8 cellular contexts compared by ENCODE assay signal in the genomic region with DNA sequence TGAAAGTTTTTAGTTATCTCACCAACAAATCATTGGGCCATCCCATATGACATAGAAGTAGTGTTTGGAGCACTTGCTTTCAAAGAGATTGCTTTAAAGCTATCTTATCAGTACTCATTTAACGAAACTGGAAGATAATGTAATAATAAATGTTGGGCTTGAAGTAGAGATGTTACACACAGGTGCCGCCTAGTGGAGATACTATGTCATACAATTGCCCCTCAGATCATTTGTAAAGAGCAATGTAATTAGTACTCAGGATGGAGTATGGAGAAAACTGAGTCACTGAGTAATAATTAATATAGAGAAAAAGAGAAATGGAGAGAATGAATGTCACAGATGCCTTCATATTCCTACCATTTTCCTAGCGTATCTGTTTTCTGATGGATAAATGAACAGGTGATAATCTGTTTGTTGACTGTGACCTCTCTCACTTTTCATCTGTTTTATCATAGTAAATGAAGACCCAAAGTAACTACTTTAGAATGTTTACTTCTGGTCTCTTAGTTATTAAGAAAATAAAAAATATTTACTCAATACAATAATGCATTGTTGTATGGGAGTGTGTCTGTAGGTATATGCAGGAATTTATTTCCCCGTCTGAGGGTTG.
DNase-seq lines count a peak whose midpoint lies in the region; ATAC-seq, FAIRE-seq and TF ChIP-seq lines count a peak whose summit lies in the region.

No MANE protein-coding gene starts in this region.

- H3K9me3 Mint-ChIP-seq in activated CD4-positive, alpha-beta T cell treated with anti-CD3 and anti-CD28 coated beads for 36 hours (ENCODE audit: low read depth), result no peaks in the 10 kb centered on the region

- H3K4me3 ChIP-seq in bronchial epithelial cell (ENCODE audit: low read depth, low read length), result no peak overlapping the region
- H3K4me3 ChIP-seq in HepG2 (replicated peaks in 1 of 3; ENCODE audit: insufficient read depth in 1 of 3, low read depth in 2 of 3, low read length in 3 of 3), result no peak overlapping the region
- H3K4me3 ChIP-seq in transverse colon, result no peak overlapping the region

- no peak overlapping the region for H3K4me3 Mint-ChIP-seq in activated CD4-positive, alpha-beta T cell treated with anti-CD3 and anti-CD28 coated beads for 36 hours

- WGBS in HepG2 (ENCODE audit: low lambda C conversion rate), result 25% methylated on average over 4 of the region's 4 CpGs
- 29 to 30% methylated on average over 4 of the region's 4 CpGs for WGBS in transverse colon (ENCODE audit: low coverage in 1 of 2), 2 donors

- H3K4me1 ChIP-seq in HepG2 (ENCODE audit: insufficient read depth, low read length), result no peaks in the 10 kb centered on the region
- no peaks in the 10 kb centered on the region for H3K4me1 ChIP-seq in transverse colon

- H3K9ac ChIP-seq in HepG2 (ENCODE audit: insufficient read depth, low read depth, low read length), result no peak overlapping the region

- no peak for TF ChIP-seq EP300 in HepG2 (IDR thresholded peaks at IDR 0.05; ENCODE audit: low read depth in 2 of 2, low read length in 2 of 2)
- TF ChIP-seq EP300 in HepG2 (CRISPR knock-in tag; IDR thresholded peaks at IDR 0.05; ENCODE audit: borderline replicate concordance), result no peak
- TF ChIP-seq EP300 in transverse colon (IDR thresholded peaks at IDR 0.05; ENCODE audit: low read depth), result no peak

- no peak for FAIRE-seq in bronchial epithelial cell (lab: Jason Lieb, UNC)
- FAIRE-seq in HepG2 (lab: Jason Lieb, UNC), result no peak

- no peaks in the 10 kb centered on the region for H3K36me3 Mint-ChIP-seq in activated CD4-positive, alpha-beta T cell treated with anti-CD3 and anti-CD28 coated beads for 36 hours (ENCODE audit: low read depth)

- in situ Hi-C loops in HepG2 (cut with HindIII; ENCODE audit: extremely low pct_ligation_motif_present, low pct_unique_long_range_greater_than_20kb), result no loop called here
- in situ Hi-C loops in transverse colon (cut with MboI; ENCODE audit: low pct_ligation_motif_present in 1 of 4, low pct_unique_long_range_greater_than_20kb in 1 of 4, low sequenced_read_pairs in 3 of 4), result no loop called here

- H3K4me1 Mint-ChIP-seq in activated CD4-positive, alpha-beta T cell treated with anti-CD3 and anti-CD28 coated beads for 36 hours, result no peaks in the 10 kb centered on the region

- no peak for TF ChIP-seq RAD21 in HepG2 (CRISPR knock-in tag; IDR thresholded peaks at IDR 0.05)

- CTCF ChIA-PET in activated CD4-positive, alpha-beta T cell treated with anti-CD3 and anti-CD28 coated beads for 36 hours (lab: Charles Lee), result interaction anchor here (0.7 to 2.5 kb wide), 21 partner anchors 9 to 383 kb away, joined by 3 to 17 read pairs (median 4); no protein-coding TSS in a partner anchor
- CTCF ChIA-PET in RWPE1 (lab: Yijun Ruan, JAX), result interaction anchor here (0.6 to 1.0 kb wide), 7 partner anchors 24 to 601 kb away, joined by 3 to 7 read pairs (median 4); no protein-coding TSS in a partner anchor
- CTCF ChIA-PET in HepG2 (lab: Yijun Ruan, JAX; ENCODE audit: low intra/inter-chr PET ratio, low total read pairs), result interaction anchor here (0.8 to 2.2 kb wide), 4 partner anchors 71 to 382 kb away, joined by 5 to 23 read pairs (median 6); no protein-coding TSS in a partner anchor

- TF ChIP-seq CTCF in RWPE1 (conservative IDR thresholded peaks at IDR 0.05; ENCODE audit: low read depth) (peak; percentile 91), bronchial epithelial cell (IDR thresholded peaks at IDR 0.05; ENCODE audit: insufficient read depth, low read length, severe bottlenecking) (peak; percentile 63), HepG2 (CRISPR knock-in tag; IDR thresholded peaks at IDR 0.05) (peak; percentile 71), transverse colon (IDR thresholded peaks at IDR 0.05) (peak; percentile 70 to 77 (median 71))

- H3K4me2 ChIP-seq in HepG2 (ENCODE audit: low read depth, low read length), result no peak overlapping the region

- H3K36me3 ChIP-seq in bronchial epithelial cell (ENCODE audit: control insufficient read depth, insufficient read depth, low read length) (no peaks in the 10 kb centered on the region), HepG2 (replicated peaks in 1 of 2; ENCODE audit: control insufficient read depth in 1 of 2, insufficient read depth in 2 of 2, low read length in 2 of 2) (no peaks in the 10 kb centered on the region), transverse colon (no peaks in the 10 kb centered on the region)

- peak; percentile 47 for DNase-seq in activated CD4-positive, alpha-beta T cell treated with anti-CD3 and anti-CD28 coated beads for 36 hours
- DNase-seq in activated CD4-positive, alpha-beta T cell treated with anti-CD3 and anti-CD28 coated beads, Interleukin-2, amount 50 U/mL, for 1 hour, result no peak
- DNase-seq in Kasumi-1 (lab: John Stamatoyannopoulos, UW) (peak; percentile 74 to 85), RWPE1 (ENCODE audit: low spot score) (peak; percentile 51), bronchial epithelial cell (ENCODE audit: low read depth) (peak; percentile 63), HepG2 (ENCODE audit: low spot score) (peak; percentile 34), transverse colon (no peak)

- no TSS peak for BruUV-seq in HepG2 (replicated peaks; lab: Mats Ljungman, UMichigan)

- peaks cover 2% of the 10 kb centered on the region for H3K27me3 Mint-ChIP-seq in activated CD4-positive, alpha-beta T cell treated with anti-CD3 and anti-CD28 coated beads for 36 hours

- TF ChIP-seq POLR2A in HepG2 (IDR thresholded peaks at IDR 0.05; ENCODE audit: insufficient read depth in 1 of 2, low read depth in 2 of 2, low read length in 2 of 2) (no peak), transverse colon (IDR thresholded peaks at IDR 0.05) (no peak)

- H3K27ac Mint-ChIP-seq in activated CD4-positive, alpha-beta T cell treated with anti-CD3 and anti-CD28 coated beads for 36 hours, result no peak overlapping the region

- intact Hi-C loops in activated CD4-positive, alpha-beta T cell treated with anti-CD3 and anti-CD28 coated beads for 36 hours (cut with DNase I, micrococcal nuclease), result loop anchor here (1.0 to 5.0 kb wide), 2 partner anchors 90 to 215 kb away; partner anchors contain the start of gene SSH2 (in 1 of the 2)
- intact Hi-C loops in HepG2 (cut with micrococcal nuclease; ENCODE audit: unreplicated experiment), result loop anchor here (1.0 kb wide), 2 partner anchors 89 to 213 kb away; no protein-coding TSS in a partner anchor
- intact Hi-C loops in transverse colon (cut with DNase I; ENCODE audit: low total_unique reads), result no loop called here

- no peak overlapping the region for H3K27ac ChIP-seq in RWPE1
- H3K27ac ChIP-seq in HepG2 (ENCODE audit: extremely low read length, insufficient read depth, low read length), result no peak overlapping the region
- no peak overlapping the region for H3K27ac ChIP-seq in transverse colon

- no peaks in the 10 kb centered on the region for H3K27me3 ChIP-seq in bronchial epithelial cell (ENCODE audit: control insufficient read depth, insufficient read depth, low read length)
- no peaks in the 10 kb centered on the region for H3K27me3 ChIP-seq in HepG2 (ENCODE audit: control insufficient read depth in 1 of 2, insufficient read depth in 2 of 2, low read length in 2 of 2)
- H3K27me3 ChIP-seq in transverse colon, result no peaks in the 10 kb centered on the region

- POLR2A ChIA-PET in activated CD4-positive, alpha-beta T cell treated with anti-CD3 and anti-CD28 coated beads for 36 hours (lab: Charles Lee), result interaction anchor here (0.7 kb wide), 1 partner anchor 665 kb away, joined by 3 read pairs; no protein-coding TSS in a partner anchor
- POLR2A ChIA-PET in RWPE1 (lab: Yijun Ruan, JAX; ENCODE audit: low non-redundant PET), result no interaction called here
- POLR2A ChIA-PET in HepG2 (lab: Yijun Ruan, JAX), result no interaction called here

- ATAC-seq in activated CD4-positive, alpha-beta T cell treated with anti-CD3 and anti-CD28 coated beads for 36 hours, result peak; percentile 64
- ATAC-seq in HepG2, result no peak
- no peak for ATAC-seq in GM21576 (IDR thresholded peaks at IDR 0.05; ENCODE audit: unreplicated experiment)

- H2AFZ ChIP-seq in HepG2 (ENCODE audit: low read length), result no peak overlapping the region

- H3K79me2 ChIP-seq in HepG2 (ENCODE audit: insufficient read depth, low read length), result no peaks in the 10 kb centered on the region

- H3K9me3 ChIP-seq in HepG2 (ENCODE audit: low read length), result no peaks in the 10 kb centered on the region
- H3K9me3 ChIP-seq in transverse colon, result no peaks in the 10 kb centered on the region

- no peaks in the 10 kb centered on the region for H4K20me1 ChIP-seq in HepG2 (ENCODE audit: insufficient read depth, low read length)

TF ChIP-seq in HepG2, 621 proteins besides CTCF, POLR2A, EP300 and RAD21:
- TF ChIP-seq STAG1 (CRISPR knock-in tag; IDR thresholded peaks at IDR 0.05) (peak; percentile 70), MIXL1 (CRISPR knock-in tag; IDR thresholded peaks at IDR 0.05) (peak; percentile 52; the same call in 1 of the 2 replicates), SMC3 (IDR thresholded peaks at IDR 0.05; ENCODE audit: low read length) (peak; percentile 75), FOXA3 (CRISPR knock-in tag; IDR thresholded peaks at IDR 0.05) (0 out of 2 replicates have a peak, but pooled peaks have one; percentile 18), MTF2 (CRISPR knock-in tag; IDR thresholded peaks at IDR 0.05; ENCODE audit: borderline replicate concordance) (no peak), ZFP36L1 (CRISPR knock-in tag; IDR thresholded peaks at IDR 0.05) (no peak)

Comparison
In these comparisons a context has a peak if more than half of its experiments do, and no peak if none do; other contexts are left out.
1. DNase-seq: peak in activated CD4-positive, alpha-beta T cell treated with anti-CD3 and anti-CD28 coated beads for 36 hours (single experiment), Kasumi-1 (2 of 2), RWPE1 (single experiment), bronchial epithelial cell (single experiment) and HepG2 (single experiment); none in activated CD4-positive, alpha-beta T cell treated with anti-CD3 and anti-CD28 coated beads, Interleukin-2, amount 50 U/mL, for 1 hour (single experiment) and transverse colon (single experiment).
2. Peak in every context shown above with its lines, with median percentiles within 50 percentile points of each other: CTCF ChIP-seq.